ENCODE assay signal across 8 cellular contexts in the genomic region with DNA sequence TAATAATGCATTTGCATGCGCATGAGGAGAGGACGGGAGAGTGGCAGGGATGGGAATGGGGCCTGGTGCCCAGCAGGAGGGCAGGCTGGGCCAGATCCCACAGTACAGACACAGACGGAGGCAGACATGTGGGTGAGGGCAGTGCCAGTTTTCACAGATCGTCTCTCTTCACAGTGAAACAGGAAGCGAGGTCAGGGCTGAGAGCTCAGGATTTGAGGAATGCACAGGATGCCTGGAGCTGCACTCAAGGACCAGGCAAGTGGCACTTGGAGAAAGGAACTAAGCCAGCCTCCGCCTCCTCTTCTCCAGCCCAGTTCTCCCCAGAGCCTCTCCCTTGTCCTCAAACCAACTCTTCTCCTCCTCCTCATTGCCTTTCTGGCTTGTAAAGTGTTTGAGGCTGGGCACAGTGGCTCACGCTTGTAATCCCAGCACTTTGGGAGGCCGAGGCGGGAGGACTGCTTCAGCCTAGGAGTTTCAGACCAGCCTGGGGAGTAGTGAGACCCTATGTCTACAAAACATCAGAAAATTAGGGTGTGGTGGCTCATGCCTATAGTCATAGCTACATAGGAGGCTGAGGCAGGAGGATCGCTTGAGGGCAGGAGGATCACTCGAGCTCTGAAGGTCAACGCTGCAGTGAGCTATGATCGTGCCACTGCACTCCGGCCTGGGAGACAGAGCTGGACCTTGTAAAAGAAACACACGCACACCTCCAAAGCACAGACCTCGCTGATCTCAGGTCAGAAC.
A peak's percentile ranks its signal among the peaks of the same experiment; 100 is the strongest.
DNase-seq lines count a peak whose midpoint lies in the region; ATAC-seq and TF ChIP-seq lines count a peak whose summit lies in the region.

No MANE protein-coding gene starts in this region.

- POLR2A ChIA-PET in Caco-2 (lab: Charles Lee), result no interaction called here

- CTCF ChIA-PET in Caco-2 (lab: Charles Lee), result no interaction called here

- peak overlapping the region; percentile 6 for H3K27ac Mint-ChIP-seq in Caco-2 (ENCODE audit: unreplicated experiment)

- H3K27ac ChIP-seq in heart left ventricle, result peak overlapping the region in 11 of 12 donors; percentile 9 to 88 (median 39)

- no peak for DNase-seq in Caco-2
- peak; percentile 9 for DNase-seq in NCI-H2196 treated with DMSO at 0.1 percent for 48 hours (lab: John Stamatoyannopoulos, UW; ENCODE audit: unreplicated experiment)
- no peak for DNase-seq in heart left ventricle
- peak; percentile 59 for DNase-seq in pons (ENCODE audit: low spot score)
- no peak for DNase-seq in iPS-NIHi11 (ENCODE audit: low spot score)
- no peak for DNase-seq in SHP77 (lab: John Stamatoyannopoulos, UW)

- H3K27me3 ChIP-seq in Caco-2 (replicated peaks; ENCODE audit: control insufficient read depth, insufficient read depth, low read length) (no peaks in the 10 kb centered on the region), heart left ventricle (no peaks in the 10 kb centered on the region)

- no TSS peak for BruUV-seq in Caco-2 (replicated peaks; lab: Mats Ljungman, UMichigan)

- no peak overlapping the region for H3K4me3 Mint-ChIP-seq in Caco-2 (ENCODE audit: unreplicated experiment)

- H3K36me3 ChIP-seq in Caco-2 (ENCODE audit: control insufficient read depth, insufficient read depth, low read length) (no peaks in the 10 kb centered on the region; the same call in 1 of the 2 replicates), heart left ventricle (no peaks in the 10 kb centered on the region)

- H3K4me1 ChIP-seq in Caco-2 (no peaks in the 10 kb centered on the region), heart left ventricle (peaks cover 0 to 61% (median 17%) of the 10 kb centered on the region in 12 donors)

- 75 to 84% (median 79%) methylated on average over 16 of the region's 16 CpGs for WGBS in heart left ventricle, 4 donors

- no peak for TF ChIP-seq POLR2A in heart left ventricle (IDR thresholded peaks at IDR 0.05)

- TF ChIP-seq CTCF in Caco-2 (IDR thresholded peaks at IDR 0.05; ENCODE audit: insufficient read depth in 1 of 2, low read depth in 1 of 2, low read length in 1 of 2, severe bottlenecking in 1 of 2, unreplicated experiment in 1 of 2), result no peak
- no peak for TF ChIP-seq CTCF in heart left ventricle (IDR thresholded peaks at IDR 0.05)

- H3K4me1 Mint-ChIP-seq in Caco-2 (ENCODE audit: low read depth, unreplicated experiment), result no peaks in the 10 kb centered on the region

- no peaks in the 10 kb centered on the region for H3K27me3 Mint-ChIP-seq in Caco-2 (ENCODE audit: insufficient read depth, unreplicated experiment)

- no peaks in the 10 kb centered on the region for H3K9me3 Mint-ChIP-seq in Caco-2 (ENCODE audit: unreplicated experiment)

- H3K36me3 Mint-ChIP-seq in Caco-2 (ENCODE audit: insufficient read depth, unreplicated experiment), result no peaks in the 10 kb centered on the region

- ATAC-seq in heart left ventricle (peak in 3 of 4 donors; percentile 13 to 38 (median 33)), GM18517 (IDR thresholded peaks at IDR 0.05; ENCODE audit: unreplicated experiment) (no peak), HG02840 (IDR thresholded peaks at IDR 0.05; ENCODE audit: low FRiP score, unreplicated experiment) (no peak)

- H3K9me3 ChIP-seq in Caco-2 (no peaks in the 10 kb centered on the region; the same call in 1 of the 2 replicates), heart left ventricle (peaks cover 0 to 12% (median 0%) of the 10 kb centered on the region in 12 donors)

- intact Hi-C loops in Caco-2 (cut with micrococcal nuclease; ENCODE audit: unreplicated experiment) (loop anchor here (1.0 kb wide), 1 partner anchor 35 kb away; no protein-coding TSS in a partner anchor), heart left ventricle (cut with DNase I) (no loop called here)

- H3K4me3 ChIP-seq in Caco-2 (ENCODE audit: low read depth, low read length) (no peak overlapping the region), heart left ventricle (peak overlapping the region in 1 of 12 donors; percentile 20)

Comparison
In these comparisons a context has a peak if more than half of its experiments do, and no peak if none do; other contexts are left out.
1. DNase-seq: peak in NCI-H2196 treated with DMSO at 0.1 percent for 48 hours (single experiment) and pons (single experiment); none in Caco-2 (0 of 2), heart left ventricle (0 of 5), iPS-NIHi11 (single experiment) and SHP77 (0 of 2).
2. ATAC-seq: peak in heart left ventricle (3 of 4); none in GM18517 (single experiment) and HG02840 (single experiment).